In the genomic region with DNA sequence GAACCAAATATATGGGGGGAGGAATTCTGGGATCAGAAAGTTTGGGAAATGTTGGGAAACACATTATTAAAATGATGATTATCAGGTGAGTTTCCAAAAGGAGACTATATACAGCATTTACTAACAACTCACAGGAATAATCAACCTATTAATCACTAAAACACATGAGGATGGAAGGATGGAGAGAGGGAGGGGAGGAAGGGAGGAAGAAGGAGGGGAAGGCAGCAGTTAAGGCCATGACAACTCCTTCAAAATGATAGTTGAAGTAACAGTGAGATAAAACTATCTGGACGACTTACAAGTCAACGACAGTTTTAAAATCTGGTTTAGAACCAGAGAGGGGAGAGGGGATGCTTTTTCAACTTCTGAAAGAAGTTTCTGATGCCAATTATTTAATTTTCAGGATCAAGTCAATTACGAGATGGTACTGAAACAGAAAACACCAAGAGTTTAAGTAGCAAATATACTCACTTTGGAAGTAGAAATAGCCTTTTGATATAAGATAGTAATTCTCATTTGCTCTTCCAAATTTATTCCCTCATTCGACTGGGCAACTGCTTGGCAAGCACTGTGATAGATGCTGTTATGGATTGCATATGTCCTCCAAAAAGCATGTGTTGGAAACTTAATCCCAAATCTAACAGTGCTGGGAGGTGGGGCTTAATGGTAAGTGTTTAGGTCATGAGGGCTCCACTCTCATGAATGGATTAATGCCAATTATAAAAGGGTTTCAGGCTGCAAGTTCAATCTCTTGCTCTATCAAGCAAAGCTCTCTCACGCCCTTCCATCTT, we compare ENCODE assay signal across 26 cellular contexts. TPM values are rescaled to one million over a fixed set of nuclear protein-coding genes. Genes with fewer than 3 reads are reported as not detected.
A peak's percentile ranks its signal among the peaks of the same experiment; 100 is the strongest.
DNase-seq lines count a peak whose midpoint lies in the region; ATAC-seq and TF ChIP-seq lines count a peak whose summit lies in the region.
"Had no signal": no experiment of that assay in that cellular context is flagged by ENCODE, and none has a peak within 500 bp of the region (broad histone marks: within the 10 kb centered on the region; RNA-seq: fewer than 3 reads in every experiment).

No MANE protein-coding gene starts in this region.

- BruUV-seq in mammary epithelial cell (replicated peaks; lab: Mats Ljungman, UMichigan) (no TSS peak), Calu3 (replicated peaks; lab: Mats Ljungman, UMichigan) (no TSS peak)

- in situ Hi-C loops in mammary epithelial cell (cut with MboI; ENCODE audit: low sequenced_read_pairs in 2 of 2) = no loop called here
- in situ Hi-C loops in GM13976 (cut with MboI; ENCODE audit: low sequenced_read_pairs, unreplicated experiment) = no loop called here

- H3K9ac ChIP-seq in mammary epithelial cell (ENCODE audit: insufficient read depth, low read length) (peak overlapping the region; percentile 1), trophoblast cell (ENCODE audit: low read length) (no peak overlapping the region)

- H3K36me3 ChIP-seq in mammary epithelial cell (ENCODE audit: insufficient read depth, low read length) (peaks cover 5% of the 10 kb centered on the region), trophoblast cell (ENCODE audit: control insufficient read depth in 1 of 2, insufficient read depth in 2 of 2, low read length in 2 of 2) (peaks cover 0 to 2% of the 10 kb centered on the region in 2 experiments)
- H3K36me3 ChIP-seq: gastroesophageal sphincter, HAP-1, transverse colon had no signal

- H3K9me3 Mint-ChIP-seq in Calu3 (ENCODE audit: low read depth, unreplicated experiment) = peaks cover 7% of the 10 kb centered on the region

- H3K27me3 Mint-ChIP-seq in Calu3 (ENCODE audit: unreplicated experiment) = no peaks in the 10 kb centered on the region
- H3K27me3 Mint-ChIP-seq: activated CD8-positive, alpha-beta T cell treated with anti-CD3 and anti-CD28 coated beads for 36 hours; stimulated activated naive CD8-positive, alpha-beta T cell treated with anti-CD3 and anti-CD28 coated beads, Interleukin-15, amount 100 ng/mL, for 72 hours had no signal

- no peak overlapping the region for H3K23ac ChIP-seq in trophoblast cell (ENCODE audit: low read length)

- H4K91ac ChIP-seq in trophoblast cell (ENCODE audit: low read depth, low read length) = no peak overlapping the region

- H3K4ac ChIP-seq in trophoblast cell (ENCODE audit: low read depth, low read length) = peak overlapping the region; percentile 62

- no peaks in the 10 kb centered on the region for H3K79me1 ChIP-seq in trophoblast cell (ENCODE audit: low read length)

- no peak overlapping the region for H3K4me3 Mint-ChIP-seq in Calu3 (ENCODE audit: low read depth, unreplicated experiment)
- H3K4me3 Mint-ChIP-seq: activated CD8-positive, alpha-beta T cell treated with anti-CD3 and anti-CD28 coated beads for 36 hours had no signal

- peaks cover 4% of the 10 kb centered on the region for H3K36me3 Mint-ChIP-seq in Calu3 (ENCODE audit: insufficient read depth, unreplicated experiment)

- H2BK120ac ChIP-seq in trophoblast cell (ENCODE audit: insufficient read depth, low read length, poor library complexity) = no peak overlapping the region

- intact Hi-C loops in mammary epithelial cell (cut with micrococcal nuclease) = no loop called here
- intact Hi-C loops in Calu3 (cut with micrococcal nuclease; ENCODE audit: unreplicated experiment) = no loop called here

- H3K27me3 ChIP-seq in mammary epithelial cell (ENCODE audit: insufficient read depth, low read length) = no peaks in the 10 kb centered on the region
- no peaks in the 10 kb centered on the region for H3K27me3 ChIP-seq in trophoblast cell (ENCODE audit: insufficient read depth, low read length)
- H3K27me3 ChIP-seq: gastroesophageal sphincter, MG63, transverse colon had no signal

- peaks cover 10% of the 10 kb centered on the region for H3K9me3 ChIP-seq in mammary epithelial cell (replicated peaks; ENCODE audit: insufficient read depth, low read length)
- H3K9me3 ChIP-seq in trophoblast cell (ENCODE audit: insufficient read depth, low read depth, low read length) = peaks cover 2% of the 10 kb centered on the region

- no peak overlapping the region for H3K4me2 ChIP-seq in mammary epithelial cell (ENCODE audit: insufficient read depth, low read depth, low read length)
- no peak overlapping the region for H3K4me2 ChIP-seq in trophoblast cell (ENCODE audit: low read length)

- peaks cover 3% of the 10 kb centered on the region for H4K20me1 ChIP-seq in mammary epithelial cell (ENCODE audit: insufficient read depth, low read length)

- H3K27ac Mint-ChIP-seq in Calu3 (ENCODE audit: unreplicated experiment) = no peak overlapping the region
- H3K27ac Mint-ChIP-seq: activated CD8-positive, alpha-beta T cell treated with anti-CD3 and anti-CD28 coated beads for 36 hours had no signal

- no peak overlapping the region for H3K18ac ChIP-seq in trophoblast cell (ENCODE audit: low read length)

- dilution Hi-C loops in mammary epithelial cell (cut with HindIII; ENCODE audit: low sequenced_read_pairs) = no loop called here

- ATAC-seq in HG03175 (IDR thresholded peaks at IDR 0.05; ENCODE audit: unreplicated experiment) = no peak
- ATAC-seq: activated CD8-positive, alpha-beta T cell treated with anti-CD3 and anti-CD28 coated beads for 36 hours; gastroesophageal sphincter; stimulated activated naive CD8-positive, alpha-beta T cell treated with anti-CD3 and anti-CD28 coated beads, Interleukin-15, amount 100 ng/mL, for 72 hours had no signal

- TF ChIP-seq CTCF in mammary epithelial cell (conservative IDR thresholded peaks at IDR 0.05 in 1 of 2, IDR thresholded peaks at IDR 0.05 in 1 of 2; ENCODE audit: extremely low read depth in 1 of 2, insufficient read depth in 1 of 2, low read depth in 1 of 2, low read length in 2 of 2) (no peak), Calu3 (IDR thresholded peaks at IDR 0.05; ENCODE audit: unreplicated experiment) (no peak), GM13976 (IDR thresholded peaks at IDR 0.05; ENCODE audit: borderline replicate concordance, control extremely low read depth, extremely low read depth, insufficient read depth, missing control alignments) (no peak)

- no peak overlapping the region for H4K8ac ChIP-seq in trophoblast cell (ENCODE audit: low read depth, low read length)

- CTCF ChIA-PET in mammary epithelial cell (lab: Charles Lee; ENCODE audit: low non-redundant PET) = no interaction called here
- CTCF ChIA-PET in Calu3 (lab: Charles Lee) = no interaction called here

- H3K27ac ChIP-seq in mammary epithelial cell (ENCODE audit: insufficient read depth, low read depth, low read length) = no peak overlapping the region
- H3K27ac ChIP-seq in trophoblast cell (ENCODE audit: low read depth, low read length) = no peak overlapping the region
- H3K27ac ChIP-seq: 22Rv1, transverse colon had no signal

- peaks cover 5% of the 10 kb centered on the region for H3K4me1 ChIP-seq in mammary epithelial cell (ENCODE audit: insufficient read depth, low read length)
- H3K4me1 ChIP-seq in trophoblast cell (ENCODE audit: control insufficient read depth in 1 of 2, insufficient read depth in 2 of 2, low read length in 2 of 2) = no peaks in the 10 kb centered on the region

- no peak overlapping the region for H2BK5ac ChIP-seq in trophoblast cell (ENCODE audit: low read depth, low read length, poor library complexity)

- H2AFZ ChIP-seq in mammary epithelial cell (ENCODE audit: low read depth, low read length) = no peak overlapping the region
- H2AFZ ChIP-seq in trophoblast cell (ENCODE audit: insufficient read depth, low read length, poor library complexity) = no peak overlapping the region

- H2BK12ac ChIP-seq in trophoblast cell (ENCODE audit: low read length) = no peak overlapping the region

- H3K4me3 ChIP-seq in mammary epithelial cell (replicated peaks in 1 of 3; ENCODE audit: insufficient read depth in 1 of 3, low read depth in 2 of 3, low read length in 3 of 3) (no peak overlapping the region), trophoblast cell (ENCODE audit: low read depth, low read length) (no peak overlapping the region)
- H3K4me3 ChIP-seq: gastroesophageal sphincter, HAP-1, MG63, transverse colon had no signal

- WGBS in mammary epithelial cell (ENCODE audit: low coverage, missing lambda C conversion rate) = 99% methylated on average over 5 of the region's 5 CpGs
- no CpG with 5 or more reads among the region's 5 CpGs for WGBS in trophoblast cell (ENCODE audit: extremely low coverage, insufficient coverage, insufficient read length)

- DNase-seq in DMS 273 (lab: John Stamatoyannopoulos, UW; ENCODE audit: unreplicated experiment) = peak; percentile 51
- DNase-seq in DMS 273 treated with DMSO at 0.1 percent for 48 hours (lab: John Stamatoyannopoulos, UW) = no peak
- peak; percentile 52 for DNase-seq in NCI-H69 (lab: John Stamatoyannopoulos, UW)
- DNase-seq in mammary epithelial cell = no peak
- no peak for DNase-seq in trophoblast cell
- DNase-seq in Calu3 = no peak
- DNase-seq in GM13976 (ENCODE audit: low spot score) = no peak
- DNase-seq: activated CD4-positive, CD25-positive, alpha-beta regulatory T cell treated with anti-CD3 and anti-CD28 coated beads, Interleukin-2, amount 50 U/mL, for 72 hours; activated CD8-positive, alpha-beta T cell treated with anti-CD3 and anti-CD28 coated beads for 36 hours; activated gamma-delta T cell treated with Interleukin-2 at 50 U/mL for 16 hours; AML-193; amniotic stem cell; effector CD4-positive, alpha-beta T cell; erythroblast; hypothalamus; NCI-H2107; NCI-H526 treated with DMSO at 0.1 percent for 48 hours; nucleus accumbens; stimulated activated CD4-positive, alpha-beta T cell treated with anti-CD3 and anti-CD28 coated beads, Interleukin-4, amount 100 ng/mL, for 24 hours; stimulated activated naive CD8-positive, alpha-beta T cell treated with anti-CD3 and anti-CD28 coated beads, Interleukin-15, amount 100 ng/mL, for 72 hours; transverse colon had no signal

- H3K79me2 ChIP-seq in mammary epithelial cell (ENCODE audit: insufficient read depth, low read length) (peaks cover 94% of the 10 kb centered on the region), trophoblast cell (ENCODE audit: control insufficient read depth, insufficient read depth, low read length, poor library complexity) (no peaks in the 10 kb centered on the region)

- H2AK5ac ChIP-seq in trophoblast cell (ENCODE audit: low read length) = no peak overlapping the region

- peaks cover 33% of the 10 kb centered on the region for H3K4me1 Mint-ChIP-seq in Calu3 (ENCODE audit: low read depth, unreplicated experiment)

- H4K12ac ChIP-seq in trophoblast cell (ENCODE audit: low read depth, low read length) = no peak overlapping the region

- no peak overlapping the region for H3K14ac ChIP-seq in trophoblast cell (ENCODE audit: low read length)

RNA-seq across cellular contexts. Expression of a gene that starts 30.4 kb away (rescaled TPM):
- total RNA-seq in mammary epithelial cell (10 to 100 TPM; 39.2 to 62.0 TPM), Calu3 (2022) (63.3 and 66.4 TPM in 2 replicates)
- polyA plus RNA-seq in mammary epithelial cell = 21.2 TPM
- 61.3 TPM for polyA minus RNA-seq in mammary epithelial cell
- 24.2 and 25.2 TPM in 2 replicates for polyA plus RNA-seq in trophoblast cell (2013)

Comparison
In these comparisons a context has a peak if more than half of its experiments do, and no peak if none do; other contexts are left out.
1. DNase-seq: peak in DMS 273 (single experiment) and NCI-H69 (single experiment); none in DMS 273 treated with DMSO at 0.1 percent for 48 hours (single experiment), mammary epithelial cell (single experiment), trophoblast cell (0 of 2), Calu3 (single experiment) and GM13976 (single experiment).